Comparison of ENCODE assay signal across 24 cellular contexts in genomic region chr16:35651841-35652240, GRCh38.
"Had no signal": no experiment of that assay in that cellular context is flagged by ENCODE, and none has a peak within 500 bp of the region (broad histone marks: within the 10 kb centered on the region; RNA-seq: fewer than 3 reads in every experiment).

No MANE protein-coding gene starts in this region.

- ATAC-seq: effector memory CD8-positive, alpha-beta T cell; esophagus mucosa; foreskin keratinocyte; gastrocnemius medialis; gastroesophageal sphincter; heart left ventricle; heart right ventricle had no signal

- H3K4me3 ChIP-seq: colonic mucosa, coronary artery, dorsolateral prefrontal cortex, esophagus muscularis mucosa, esophagus squamous epithelium, gastrocnemius medialis, gastroesophageal sphincter, heart left ventricle, heart right ventricle had no signal

- H3K9me3 ChIP-seq: esophagus squamous epithelium, gastrocnemius medialis, gastroesophageal sphincter had no signal

- H3K36me3 ChIP-seq: colonic mucosa, esophagus muscularis mucosa, esophagus squamous epithelium, gastrocnemius medialis, gastroesophageal sphincter, heart left ventricle, heart right ventricle had no signal

- H3K27ac ChIP-seq: colonic mucosa, coronary artery, dorsolateral prefrontal cortex, epithelial cell of prostate, esophagus muscularis mucosa, esophagus squamous epithelium, foreskin keratinocyte, gastrocnemius medialis, gastroesophageal sphincter, heart left ventricle, heart right ventricle had no signal

- H3K27me3 ChIP-seq: colonic mucosa, dorsolateral prefrontal cortex, esophagus muscularis mucosa, esophagus squamous epithelium, foreskin keratinocyte, gastrocnemius medialis, gastroesophageal sphincter, heart left ventricle, heart right ventricle had no signal

- DNase-seq: colonic mucosa; cortex of kidney; dermis blood vessel endothelial cell; dorsolateral prefrontal cortex; effector CD4-positive, alpha-beta T cell; effector CD8-positive, alpha-beta T cell; effector memory CD4-positive, alpha-beta T cell; effector memory CD8-positive, alpha-beta T cell; endodermal cell; erythroblast; esophagus squamous epithelium; foreskin fibroblast; foreskin keratinocyte; foreskin melanocyte; gastrocnemius medialis; glutamatergic neuron; head of caudate nucleus; heart left ventricle; heart right ventricle had no signal

- H3K4me1 ChIP-seq: colonic mucosa, esophagus muscularis mucosa, esophagus squamous epithelium, foreskin keratinocyte, gastrocnemius medialis, gastroesophageal sphincter, heart left ventricle, heart right ventricle had no signal
